In the genomic region with DNA sequence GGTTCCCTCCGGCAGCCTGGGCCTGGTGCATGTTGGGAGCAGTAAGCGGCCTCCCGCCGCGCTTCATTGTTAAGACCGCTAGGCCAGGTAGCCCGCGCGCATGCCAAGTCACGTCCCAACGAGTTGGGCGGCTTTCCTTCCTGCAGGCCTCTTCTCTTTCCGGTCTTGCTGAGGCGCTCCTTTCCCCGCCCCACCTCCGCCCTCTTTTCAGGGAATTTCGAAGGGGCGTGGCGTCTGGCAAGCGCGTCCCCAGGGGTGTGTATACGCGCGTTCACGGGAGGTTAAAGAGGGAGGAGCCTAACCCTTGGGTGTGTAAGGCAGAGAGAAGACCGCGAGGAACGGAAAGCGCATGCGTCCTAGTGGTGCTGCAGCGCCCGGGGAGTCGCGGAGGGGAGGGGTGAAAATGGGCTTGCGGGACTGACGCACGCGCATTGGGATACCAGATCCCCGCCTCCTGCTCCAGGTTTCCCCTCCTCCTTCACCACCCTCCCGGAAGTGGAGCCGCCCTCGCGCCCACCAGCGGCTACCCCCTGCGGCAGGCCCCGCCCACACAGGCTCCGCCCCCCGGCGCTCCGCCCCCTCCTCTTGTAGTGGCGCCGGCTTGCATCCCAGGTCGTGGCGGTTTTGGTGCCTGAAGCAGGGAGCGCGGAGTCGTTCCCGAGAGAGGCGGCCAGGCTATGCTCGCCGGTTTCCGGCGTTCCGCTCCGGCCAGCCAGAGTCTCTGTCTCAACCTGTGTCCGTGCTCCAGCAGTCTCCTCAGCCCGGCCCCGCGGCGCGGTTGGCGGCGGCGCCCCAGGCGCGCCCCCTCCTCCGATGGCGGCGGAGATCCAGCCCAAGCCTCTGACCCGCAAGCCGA, we compare ENCODE assay signal across 8 cellular contexts. TPM values are rescaled to one million over a fixed set of nuclear protein-coding genes. Genes with fewer than 3 reads are reported as not detected.
DNase-seq lines count a peak whose midpoint lies in the region; ATAC-seq and TF ChIP-seq lines count a peak whose summit lies in the region.

A gene with protein sequence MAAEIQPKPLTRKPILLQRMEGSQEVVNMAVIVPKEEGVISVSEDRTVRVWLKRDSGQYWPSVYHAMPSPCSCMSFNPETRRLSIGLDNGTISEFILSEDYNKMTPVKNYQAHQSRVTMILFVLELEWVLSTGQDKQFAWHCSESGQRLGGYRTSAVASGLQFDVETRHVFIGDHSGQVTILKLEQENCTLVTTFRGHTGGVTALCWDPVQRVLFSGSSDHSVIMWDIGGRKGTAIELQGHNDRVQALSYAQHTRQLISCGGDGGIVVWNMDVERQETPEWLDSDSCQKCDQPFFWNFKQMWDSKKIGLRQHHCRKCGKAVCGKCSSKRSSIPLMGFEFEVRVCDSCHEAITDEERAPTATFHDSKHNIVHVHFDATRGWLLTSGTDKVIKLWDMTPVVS (plus strand): TSS at position 588 of the 856 bp plus-strand sequence. CDS start 226 bp downstream, at position 814.

- in situ Hi-C loops in ACHN (cut with HindIII; ENCODE audit: low pct_ligation_motif_present, low pct_unique_long_range_greater_than_20kb, low sequenced_read_pairs) (no loop called here), mammary epithelial cell (cut with MboI; ENCODE audit: low sequenced_read_pairs in 2 of 2) (loop anchor here (10.0 kb wide), 1 partner anchor 129 kb away; a partner anchor contains a TSS)

- H3K4me3 ChIP-seq in mammary epithelial cell (replicated peaks in 1 of 3; ENCODE audit: insufficient read depth in 1 of 3, low read depth in 2 of 3, low read length in 3 of 3) (peak within 1 kb of the TSS; percentile 89 to 96 (median 96)), iPS-20b (ENCODE audit: low read length) (peak within 1 kb of the TSS; percentile 96), skin epidermis (peak within 1 kb of the TSS; percentile 76 to 95 (median 92))

- CTCF ChIA-PET in mammary epithelial cell (lab: Charles Lee; ENCODE audit: low non-redundant PET), result no interaction called here

- H4K20me1 ChIP-seq in mammary epithelial cell (ENCODE audit: insufficient read depth, low read length), result no peaks in the 10 kb centered on the region

- dilution Hi-C loops in mammary epithelial cell (cut with HindIII; ENCODE audit: low sequenced_read_pairs), result no loop called here

- peaks cover 2% of the 10 kb centered on the region for H3K36me3 ChIP-seq in mammary epithelial cell (ENCODE audit: insufficient read depth, low read length)
- no peaks in the 10 kb centered on the region for H3K36me3 ChIP-seq in iPS-20b (ENCODE audit: insufficient read depth, low read depth, low read length)

- no peaks in the 10 kb centered on the region for H3K27me3 ChIP-seq in mammary epithelial cell (ENCODE audit: insufficient read depth, low read length)
- no peaks in the 10 kb centered on the region for H3K27me3 ChIP-seq in iPS-20b (ENCODE audit: insufficient read depth, low read length)

- H2AFZ ChIP-seq in mammary epithelial cell (ENCODE audit: low read depth, low read length), result peak within 1 kb of the TSS; percentile 94

- peak within 1 kb of the TSS; percentile 84 for H3K4me2 ChIP-seq in mammary epithelial cell (ENCODE audit: insufficient read depth, low read depth, low read length)

- H3K79me2 ChIP-seq in mammary epithelial cell (ENCODE audit: insufficient read depth, low read length), result peaks cover 70% of the 10 kb centered on the region

- TF ChIP-seq CTCF in VCaP (conservative IDR thresholded peaks at IDR 0.05), result no peak
- no peak for TF ChIP-seq CTCF in mammary epithelial cell (conservative IDR thresholded peaks at IDR 0.05 in 1 of 2, IDR thresholded peaks at IDR 0.05 in 1 of 2; ENCODE audit: extremely low read depth in 1 of 2, insufficient read depth in 1 of 2, low read depth in 1 of 2, low read length in 2 of 2)

- intact Hi-C loops in mammary epithelial cell (cut with micrococcal nuclease), result loop anchor here (1.0 to 2.0 kb wide), 5 partner anchors 60 to 213 kb away; a partner anchor contains a TSS

- H3K27ac ChIP-seq in VCaP (peak within 1 kb of the TSS; percentile 88), mammary epithelial cell (ENCODE audit: insufficient read depth, low read depth, low read length) (peak within 1 kb of the TSS; percentile 88), iPS-20b (ENCODE audit: low read length) (peak within 1 kb of the TSS; percentile 66), skin epidermis (peak within 1 kb of the TSS; percentile 56 to 97 (median 89))

- ATAC-seq in GM18870 (IDR thresholded peaks at IDR 0.05; ENCODE audit: unreplicated experiment) (peak; percentile 77), HG03135 (IDR thresholded peaks at IDR 0.05; ENCODE audit: unreplicated experiment) (peak; percentile 82)

- DNase-seq in ACHN (peak; percentile 98), NCI-H2196 treated with DMSO at 0.1 percent for 48 hours (lab: John Stamatoyannopoulos, UW; ENCODE audit: unreplicated experiment) (peak; percentile 95), mammary epithelial cell (peak; percentile 100)

- H3K9ac ChIP-seq in mammary epithelial cell (ENCODE audit: insufficient read depth, low read length) (peak within 1 kb of the TSS; percentile 84), iPS-20b (ENCODE audit: low read depth, low read length) (peak within 1 kb of the TSS; percentile 85)

- 2% methylated on average over 21 of the region's 81 CpGs for WGBS in mammary epithelial cell (ENCODE audit: low coverage, missing lambda C conversion rate)

- H3K9me3 ChIP-seq in mammary epithelial cell (replicated peaks; ENCODE audit: insufficient read depth, low read length), result no peaks in the 10 kb centered on the region
- H3K9me3 ChIP-seq in iPS-20b (ENCODE audit: insufficient read depth, low read depth, low read length), result no peaks in the 10 kb centered on the region

- no TSS peak for BruUV-seq in mammary epithelial cell (replicated peaks; lab: Mats Ljungman, UMichigan)

- H3K4me1 ChIP-seq in mammary epithelial cell (ENCODE audit: insufficient read depth, low read length) (peaks cover 7% of the 10 kb centered on the region), iPS-20b (ENCODE audit: insufficient read depth, low read length) (peaks cover 34% of the 10 kb centered on the region)

RNA-seq across cellular contexts. Expression of the gene that starts here (rescaled TPM):
- 10 to 100 TPM; 20.7 to 32.9 TPM for total RNA-seq in mammary epithelial cell
- 7.4 TPM for polyA plus RNA-seq in mammary epithelial cell
- 35.2 TPM for polyA minus RNA-seq in mammary epithelial cell

Comparison
In these comparisons a context has a peak if more than half of its experiments do, and no peak if none do; other contexts are left out.
1. Peak in every context shown above with its lines: DNase-seq, ATAC-seq, H3K4me3 ChIP-seq and H3K27ac ChIP-seq.